11 cellular contexts compared by ENCODE assay signal in the genomic region with DNA sequence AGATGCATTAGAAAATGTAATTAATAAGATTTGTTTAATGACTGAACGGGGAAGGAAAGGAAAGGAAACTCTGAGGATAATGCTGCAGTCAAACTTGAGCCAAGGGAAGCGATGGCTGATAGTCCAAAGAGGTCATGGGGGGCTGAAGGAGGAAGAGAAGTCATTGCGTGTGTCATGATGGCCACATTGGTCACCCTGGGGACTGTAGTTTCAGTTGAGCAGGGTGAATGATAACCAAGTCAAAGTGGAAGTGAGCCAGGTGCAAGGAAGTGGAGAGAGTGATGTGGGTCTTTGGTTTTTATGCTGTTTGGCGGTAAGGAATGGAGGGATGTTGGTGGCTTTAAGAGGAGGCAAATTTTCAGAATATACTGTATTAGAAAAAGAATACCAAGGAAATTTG. TPM values are rescaled to one million over a fixed set of nuclear protein-coding genes. Genes with fewer than 3 reads are reported as not detected.
A peak's percentile ranks its signal among the peaks of the same experiment; 100 is the strongest.
DNase-seq lines count a peak whose midpoint lies in the region; ATAC-seq and TF ChIP-seq lines count a peak whose summit lies in the region.
"Had no signal": no experiment of that assay in that cellular context is flagged by ENCODE, and none has a peak within 500 bp of the region (broad histone marks: within the 10 kb centered on the region; RNA-seq: fewer than 3 reads in every experiment).

No MANE protein-coding gene starts in this region.

- no peaks in the 10 kb centered on the region for H3K4me1 ChIP-seq in uterus

- peak overlapping the region; percentile 42 to 58 for H3K27ac Mint-ChIP-seq in natural killer cell treated with Interleukin-12 subunit alpha and Interleukin-12 subunit beta and Interleukin-15 and Interleukin-18, amount 100 ng/mL, for 72 hours
- H3K27ac Mint-ChIP-seq: activated naive CD8-positive, alpha-beta T cell had no signal

- H3K4me3 Mint-ChIP-seq in natural killer cell treated with Interleukin-12 subunit alpha and Interleukin-12 subunit beta and Interleukin-15 and Interleukin-18, amount 100 ng/mL, for 72 hours = peak overlapping the region; percentile 69
- H3K4me3 Mint-ChIP-seq: activated naive CD8-positive, alpha-beta T cell had no signal

- TF ChIP-seq CTCF in uterus (IDR thresholded peaks at IDR 0.05) (no peak), foreskin fibroblast (IDR thresholded peaks at IDR 0.05; ENCODE audit: low read depth, low read length) (no peak)

- no peaks in the 10 kb centered on the region for H3K27me3 Mint-ChIP-seq in natural killer cell treated with Interleukin-12 subunit alpha and Interleukin-12 subunit beta and Interleukin-15 and Interleukin-18, amount 100 ng/mL, for 72 hours
- H3K27me3 Mint-ChIP-seq: activated naive CD8-positive, alpha-beta T cell had no signal

- no peak overlapping the region for H3K27ac ChIP-seq in uterus

- peak; percentile 80 for ATAC-seq in GM18870 (IDR thresholded peaks at IDR 0.05; ENCODE audit: unreplicated experiment)
- ATAC-seq in GM21737 (IDR thresholded peaks at IDR 0.05; ENCODE audit: unreplicated experiment) = peak; percentile 71
- peak; percentile 82 for ATAC-seq in HG03442 (IDR thresholded peaks at IDR 0.05; ENCODE audit: unreplicated experiment)
- ATAC-seq in natural killer cell treated with Interleukin-12 subunit alpha and Interleukin-12 subunit beta and Interleukin-15 and Interleukin-18, amount 100 ng/mL, for 72 hours = peak; percentile 77 to 86
- ATAC-seq: SK-N-SH treated with all-trans-retinoic acid at 6 μM for 48 hours had no signal

- H3K4me3 ChIP-seq in uterus (no peak overlapping the region), foreskin fibroblast (ENCODE audit: low read depth in 1 of 2, low read length in 2 of 2) (no peak overlapping the region)

- intact Hi-C loops in uterus (cut with DNase I; ENCODE audit: low total_unique reads) = no loop called here

- no peaks in the 10 kb centered on the region for H3K9me3 ChIP-seq in uterus

- TF ChIP-seq POLR2A in uterus (IDR thresholded peaks at IDR 0.05) = no peak

- H3K27me3 ChIP-seq in uterus = no peaks in the 10 kb centered on the region

- H3K9me3 Mint-ChIP-seq in natural killer cell treated with Interleukin-12 subunit alpha and Interleukin-12 subunit beta and Interleukin-15 and Interleukin-18, amount 100 ng/mL, for 72 hours = peaks cover 3% of the 10 kb centered on the region

- H3K4me1 Mint-ChIP-seq in natural killer cell treated with Interleukin-12 subunit alpha and Interleukin-12 subunit beta and Interleukin-15 and Interleukin-18, amount 100 ng/mL, for 72 hours (ENCODE audit: low read depth in 2 of 2) = peaks cover 53 to 70% of the 10 kb centered on the region in 2 donors

- H3K36me3 Mint-ChIP-seq in natural killer cell treated with Interleukin-12 subunit alpha and Interleukin-12 subunit beta and Interleukin-15 and Interleukin-18, amount 100 ng/mL, for 72 hours = peaks cover 18% of the 10 kb centered on the region

- DNase-seq in natural killer cell treated with Interleukin-12 subunit alpha and Interleukin-12 subunit beta and Interleukin-15 and Interleukin-18, amount 100 ng/mL, for 72 hours (ENCODE audit: low spot score) = no peak
- no peak for DNase-seq in uterus
- DNase-seq in EL = no peak
- DNase-seq in foreskin fibroblast = no peak
- no peak for DNase-seq in NCI-H1930 (lab: John Stamatoyannopoulos, UW)
- DNase-seq: NCI-H1694 treated with DMSO at 0.1 percent for 48 hours had no signal

- H3K36me3 ChIP-seq in uterus = no peaks in the 10 kb centered on the region

RNA-seq across cellular contexts. Expression of gene C12orf75, which starts 21.6 kb away (rescaled TPM):
- 100 to 1,000 TPM in 1 of 2 donors, 10 to 100 TPM in 1; 65.5 to 159 TPM for total RNA-seq in natural killer cell treated with Interleukin-12 subunit alpha and Interleukin-12 subunit beta and Interleukin-15 and Interleukin-18, amount 100 ng/mL, for 72 hours
- 10 to 100 TPM; 19.6 to 57.1 (median 30.1) TPM for total RNA-seq in uterus
